ENCODE assay signal across 28 cellular contexts in genomic region chr11:12531681-12532080, GRCh38.
DNase-seq lines count a peak whose midpoint lies in the region; ATAC-seq and TF ChIP-seq lines count a peak whose summit lies in the region.
"Had no signal": no experiment of that assay in that cellular context is flagged by ENCODE, and none has a peak within 500 bp of the region (broad histone marks: within the 10 kb centered on the region; RNA-seq: fewer than 3 reads in every experiment).

No MANE protein-coding gene starts in this region.

- no peak for ATAC-seq in activated T-cell treated with anti-CD3 and anti-CD28 coated beads, Interleukin-2, amount 50 U/mL, for 4 hours
- ATAC-seq: HCT116, HepG2, K562, PC-3, Right ventricle myocardium inferior had no signal

- H3K4me3 ChIP-seq in GM23248 (no peak overlapping the region), adipocyte (ENCODE audit: low read length) (no peak overlapping the region), skeletal muscle cell (ENCODE audit: low read depth, low read length) (no peak overlapping the region), ovary (no peak overlapping the region), endodermal cell (ENCODE audit: low read length) (no peak overlapping the region)
- H3K4me3 ChIP-seq: K562, SJSA1 had no signal

- H3K36me3 ChIP-seq in GM23248 (ENCODE audit: low read depth) (peaks cover 27% of the 10 kb centered on the region), adipocyte (ENCODE audit: control insufficient read depth, insufficient read depth, low read length, severe bottlenecking) (peaks cover 58% of the 10 kb centered on the region), ovary (no peaks in the 10 kb centered on the region), endodermal cell (ENCODE audit: control insufficient read depth, insufficient read depth, low read length) (peaks cover 8% of the 10 kb centered on the region)
- H3K36me3 ChIP-seq: BE2C had no signal

- H3K9me3 ChIP-seq in GM23248 (ENCODE audit: low read depth) (no peaks in the 10 kb centered on the region), adipocyte (ENCODE audit: control insufficient read depth, low read length) (no peaks in the 10 kb centered on the region), ovary (no peaks in the 10 kb centered on the region), endodermal cell (ENCODE audit: control insufficient read depth, low read length) (no peaks in the 10 kb centered on the region)
- H3K9me3 ChIP-seq: BE2C, SJSA1 had no signal

- H3K4me1 Mint-ChIP-seq in HFFc6 (ENCODE audit: low read depth) (peaks cover 50% of the 10 kb centered on the region), endodermal cell (no peaks in the 10 kb centered on the region)
- H3K4me1 Mint-ChIP-seq in activated T-cell treated with anti-CD3 and anti-CD28 coated beads, Interleukin-2, amount 50 U/mL, for 4 hours (ENCODE audit: low read depth) = no peaks in the 10 kb centered on the region
- H3K4me1 Mint-ChIP-seq: CD14-positive monocyte had no signal

- no peaks in the 10 kb centered on the region for H3K27me3 ChIP-seq in GM23248 (replicated peaks; ENCODE audit: insufficient read depth)
- H3K27me3 ChIP-seq in adipocyte (replicated peaks; ENCODE audit: control insufficient read depth, insufficient read depth, low read length) = no peaks in the 10 kb centered on the region
- no peaks in the 10 kb centered on the region for H3K27me3 ChIP-seq in ovary
- peaks cover 6% of the 10 kb centered on the region for H3K27me3 ChIP-seq in endodermal cell (ENCODE audit: control insufficient read depth, insufficient read depth, low read length, poor library complexity, severe bottlenecking)
- H3K27me3 ChIP-seq: BE2C, SJSA1 had no signal

- in situ Hi-C loops in GM23248 (cut with MboI) = no loop called here

- H3K27ac Mint-ChIP-seq in HFFc6 = no peak overlapping the region; the same call in 1 of the 2 replicates
- H3K27ac Mint-ChIP-seq in endodermal cell = no peak overlapping the region
- H3K27ac Mint-ChIP-seq: CD14-positive monocyte had no signal

- H3K9ac ChIP-seq in GM23248 (no peak overlapping the region), adipocyte (ENCODE audit: low read length) (no peak overlapping the region), endodermal cell (ENCODE audit: extremely low read depth, low read length, poor library complexity, severe bottlenecking) (no peak overlapping the region)

- no peak overlapping the region for H2AFZ ChIP-seq in GM23248

- H3K27me3 Mint-ChIP-seq in HFFc6 (ENCODE audit: insufficient read depth) (peaks cover 8% of the 10 kb centered on the region; the same call in 1 of the 2 replicates), endodermal cell (ENCODE audit: insufficient read depth) (peaks cover 10% of the 10 kb centered on the region)
- peaks cover 4% of the 10 kb centered on the region for H3K27me3 Mint-ChIP-seq in activated T-cell treated with anti-CD3 and anti-CD28 coated beads, Interleukin-2, amount 50 U/mL, for 4 hours (ENCODE audit: low read depth)

- no peak for TF ChIP-seq EP300 in ovary (IDR thresholded peaks at IDR 0.05)

- H3K36me3 Mint-ChIP-seq in HFFc6 (ENCODE audit: low read depth) = peaks cover 40% of the 10 kb centered on the region
- H3K36me3 Mint-ChIP-seq in endodermal cell (ENCODE audit: low read depth) = peaks cover 9% of the 10 kb centered on the region
- no peaks in the 10 kb centered on the region for H3K36me3 Mint-ChIP-seq in activated T-cell treated with anti-CD3 and anti-CD28 coated beads, Interleukin-2, amount 50 U/mL, for 4 hours (ENCODE audit: insufficient read depth)
- H3K36me3 Mint-ChIP-seq: CD14-positive monocyte had no signal

- DNase-seq in GM23248 (peak; percentile 66), adipocyte (ENCODE audit: low read depth) (peak; percentile 9), fibroblast of peridontal ligament (ENCODE audit: extremely low read depth) (peak; percentile 55), skeletal muscle cell (ENCODE audit: low read depth) (peak; percentile 41), HFFc6 (no peak), ovary (no peak), endodermal cell (no peak)
- DNase-seq in activated T-cell treated with anti-CD3 and anti-CD28 coated beads, Interleukin-2, amount 50 U/mL, for 4 hours = no peak
- DNase-seq: 8988T; ACHN; BE2C; Calu3; DMS79 treated with DMSO at 0.1 percent for 48 hours; Kasumi-1; MV-4-11; NCI-H1105; NCI-H146; NCI-H2029; NCI-H446 treated with DMSO at 0.1 percent for 48 hours; NCI-H82; NK-92 treated with Interleukin-12 subunit alpha and Interleukin-12 subunit beta, amount 100 ng/mL, for 24 hours; PC-3 had no signal

- no peak for TF ChIP-seq POLR2A in ovary (IDR thresholded peaks at IDR 0.05)

- intact Hi-C loops in ovary (cut with DNase I) = no loop called here

- whole genome bisulfite sequencing in GM23248 (ENCODE audit: low coverage in 1 of 2, low lambda C conversion rate in 2 of 2, missing lambda C conversion rate in 2 of 2), 2 experiments = 63 to 65% methylated on average over 3 of the region's 3 CpGs
- WGBS in ovary, 3 donors = 87 to 95% (median 95%) methylated on average over 3 of the region's 3 CpGs
- 87 to 91% methylated on average over 3 of the region's 3 CpGs for WGBS in endodermal cell (ENCODE audit: insufficient coverage in 1 of 2, insufficient read length in 1 of 2), 2 experiments

- H3K4me2 ChIP-seq in GM23248 (ENCODE audit: unreplicated experiment) = no peak overlapping the region

- TF ChIP-seq CTCF in HFFc6 (IDR thresholded peaks at IDR 0.05) = no peak
- TF ChIP-seq CTCF in ovary (IDR thresholded peaks at IDR 0.05) = no peak
- no peak for TF ChIP-seq CTCF in endodermal cell (conservative IDR thresholded peaks at IDR 0.05)

- no peaks in the 10 kb centered on the region for H3K79me2 ChIP-seq in GM23248 (ENCODE audit: insufficient read depth)

- no peaks in the 10 kb centered on the region for H3K9me2 ChIP-seq in GM23248 (ENCODE audit: insufficient read depth)

- peaks cover 42% of the 10 kb centered on the region for H3F3A ChIP-seq in GM23248 (ENCODE audit: insufficient read depth)

- no peak overlapping the region for H3K4me3 Mint-ChIP-seq in HFFc6
- no peak overlapping the region for H3K4me3 Mint-ChIP-seq in endodermal cell
- H3K4me3 Mint-ChIP-seq in activated T-cell treated with anti-CD3 and anti-CD28 coated beads, Interleukin-2, amount 50 U/mL, for 4 hours = no peak overlapping the region
- H3K4me3 Mint-ChIP-seq: CD14-positive monocyte had no signal

- H3K9me3 Mint-ChIP-seq in HFFc6 (no peaks in the 10 kb centered on the region), endodermal cell (no peaks in the 10 kb centered on the region)
- no peaks in the 10 kb centered on the region for H3K9me3 Mint-ChIP-seq in activated T-cell treated with anti-CD3 and anti-CD28 coated beads, Interleukin-2, amount 50 U/mL, for 4 hours

- H3K4me1 ChIP-seq in GM23248 (ENCODE audit: insufficient read depth) = peaks cover 35% of the 10 kb centered on the region
- peaks cover 47% of the 10 kb centered on the region for H3K4me1 ChIP-seq in adipocyte (ENCODE audit: control insufficient read depth, insufficient read depth, low read length)
- H3K4me1 ChIP-seq in ovary (ENCODE audit: insufficient read depth) = peaks cover 2% of the 10 kb centered on the region
- no peaks in the 10 kb centered on the region for H3K4me1 ChIP-seq in endodermal cell (ENCODE audit: control insufficient read depth, insufficient read depth, low read length)
- H3K4me1 ChIP-seq: BE2C had no signal

- H3K27ac ChIP-seq in GM23248 (0 out of 2 replicates have a peak overlapping the region, but pooled peaks have one; percentile 6), ovary (no peak overlapping the region), endodermal cell (ENCODE audit: low read depth, low read length) (no peak overlapping the region)
- H3K27ac ChIP-seq: SJSA1 had no signal

- H4K20me1 ChIP-seq in GM23248 (ENCODE audit: insufficient read depth) = no peaks in the 10 kb centered on the region

Comparison
In these comparisons a context has a peak if more than half of its experiments do, and no peak if none do; other contexts are left out.
1. DNase-seq: peak in GM23248 (single experiment), adipocyte (single experiment), fibroblast of peridontal ligament (single experiment) and skeletal muscle cell (single experiment); none in HFFc6 (single experiment), ovary (0 of 5), endodermal cell (single experiment) and activated T-cell treated with anti-CD3 and anti-CD28 coated beads, Interleukin-2, amount 50 U/mL, for 4 hours (single experiment).